ENCODE assay signal across 11 cellular contexts in genomic region chr6:111600588-111601440, GRCh38. TPM values are rescaled to one million over a fixed set of nuclear protein-coding genes. Genes with fewer than 3 reads are reported as not detected.
DNase-seq lines count a peak whose midpoint lies in the region; ATAC-seq lines count a peak whose summit lies in the region.
"Had no signal": no experiment of that assay in that cellular context is flagged by ENCODE, and none has a peak within 500 bp of the region (broad histone marks: within the 10 kb centered on the region; RNA-seq: fewer than 3 reads in every experiment).

No MANE protein-coding gene starts in this region.

- H3K36me3 ChIP-seq in BLaER1 treated with 17β-estradiol and CSF1 and Interleukin-3, amounts not matched to agents 10 nM and 100 nM: peaks cover 5 to 61% (median 51%) of the 10 kb centered on the region in 11 experiments; a peak in 20 of 22 replicates

- H3K4me1 Mint-ChIP-seq in T-helper 17 cell: peaks cover 47% of the 10 kb centered on the region

- H3K27me3 ChIP-seq in BLaER1 treated with 17β-estradiol and CSF1 and Interleukin-3, amounts not matched to agents 10 nM and 100 nM: no peaks in the 10 kb centered on the region

- ATAC-seq in T-helper 17 cell: no peak
- ATAC-seq: mucosa of descending colon had no signal

- no peak overlapping the region for H3K4me3 ChIP-seq in BLaER1 treated with 17β-estradiol and CSF1 and Interleukin-3, amounts not matched to agents 10 nM and 100 nM
- H3K4me3 ChIP-seq: mucosa of descending colon, smooth muscle cell had no signal

- peaks cover 38 to 89% (median 76%) of the 10 kb centered on the region in 10 experiments for H3K4me1 ChIP-seq in BLaER1 treated with 17β-estradiol and CSF1 and Interleukin-3, amounts not matched to agents 10 nM and 100 nM

- H3K9ac ChIP-seq in BLaER1 treated with 17β-estradiol and CSF1 and Interleukin-3, amounts not matched to agents 10 nM and 100 nM: no peak overlapping the region

- no peak overlapping the region for H3K4me3 Mint-ChIP-seq in T-helper 17 cell
- H3K4me3 Mint-ChIP-seq: activated naive CD8-positive, alpha-beta T cell treated with anti-CD3 and anti-CD28 coated beads, Interleukin-2, amount 10 ng/mL, durations not matched to agents 7 days and 5 days had no signal

- peak overlapping the region in 2 of 11 experiments; percentile 6 to 91; a peak in 1 of 22 replicates for H3K27ac ChIP-seq in BLaER1 treated with 17β-estradiol and CSF1 and Interleukin-3, amounts not matched to agents 10 nM and 100 nM

- DNase-seq in T-helper 17 cell (no peak), glomerular visceral epithelial cell (ENCODE audit: extremely low spot score) (peak; percentile 20), retina (peak; percentile 23), GDM1 (lab: John Stamatoyannopoulos, UW) (no peak), SIG-M5 treated with dmso at 0.1 percent for 504 hours (lab: John Stamatoyannopoulos, UW; ENCODE audit: unreplicated experiment) (no peak), NCI-H774 (lab: John Stamatoyannopoulos, UW) (no peak)
- no peak for DNase-seq in stimulated activated CD4-positive, alpha-beta T cell treated with anti-CD3 and anti-CD28 coated beads, Interleukin-2, amount 100 ng/mL, for 48 hours
- DNase-seq: activated naive CD8-positive, alpha-beta T cell treated with anti-CD3 and anti-CD28 coated beads, Interleukin-2, amount 10 ng/mL, durations not matched to agents 7 days and 5 days; mucosa of descending colon had no signal

- peak overlapping the region in 8 of 11 experiments; percentile 90 to 99 (median 96); a peak in 15 of 22 replicates for H3K4me2 ChIP-seq in BLaER1 treated with 17β-estradiol and CSF1 and Interleukin-3, amounts not matched to agents 10 nM and 100 nM

- peak overlapping the region; percentile 75 for H3K27ac Mint-ChIP-seq in T-helper 17 cell
- H3K27ac Mint-ChIP-seq: activated naive CD8-positive, alpha-beta T cell treated with anti-CD3 and anti-CD28 coated beads, Interleukin-2, amount 10 ng/mL, durations not matched to agents 7 days and 5 days had no signal

- H3K36me3 Mint-ChIP-seq in T-helper 17 cell (ENCODE audit: low read depth): peaks cover 10% of the 10 kb centered on the region

- H3K27me3 Mint-ChIP-seq in T-helper 17 cell: no peaks in the 10 kb centered on the region
- H3K27me3 Mint-ChIP-seq: activated naive CD8-positive, alpha-beta T cell treated with anti-CD3 and anti-CD28 coated beads, Interleukin-2, amount 10 ng/mL, durations not matched to agents 7 days and 5 days had no signal

- peaks cover 0 to 35% (median 5%) of the 10 kb centered on the region in 11 experiments; a peak in 8 of 22 replicates for H4K20me1 ChIP-seq in BLaER1 treated with 17β-estradiol and CSF1 and Interleukin-3, amounts not matched to agents 10 nM and 100 nM

- no peaks in the 10 kb centered on the region for H3K9me3 ChIP-seq in BLaER1 treated with 17β-estradiol and CSF1 and Interleukin-3, amounts not matched to agents 10 nM and 100 nM (replicated peaks in 1 of 11)
- no peaks in the 10 kb centered on the region for H3K9me3 ChIP-seq in T-helper 17 cell (ENCODE audit: control insufficient read depth, low read length, poor library complexity, severe bottlenecking)
- H3K9me3 ChIP-seq: mucosa of descending colon had no signal

RNA-seq across cellular contexts. Expression of gene TRAF3IP2, which starts 4.9 kb away (rescaled TPM):
- total RNA-seq in T-helper 17 cell: 10 to 100 TPM; 19.9 to 33.5 TPM

Comparison
In these comparisons a context has a peak if more than half of its experiments do, and no peak if none do; other contexts are left out.
1. DNase-seq: peak in glomerular visceral epithelial cell (single experiment) and retina (single experiment); none in T-helper 17 cell (0 of 3), GDM1 (single experiment), SIG-M5 treated with dmso at 0.1 percent for 504 hours (single experiment), NCI-H774 (single experiment) and stimulated activated CD4-positive, alpha-beta T cell treated with anti-CD3 and anti-CD28 coated beads, Interleukin-2, amount 100 ng/mL, for 48 hours (0 of 2).